ENCODE assay signal across 8 cellular contexts in the genomic region with DNA sequence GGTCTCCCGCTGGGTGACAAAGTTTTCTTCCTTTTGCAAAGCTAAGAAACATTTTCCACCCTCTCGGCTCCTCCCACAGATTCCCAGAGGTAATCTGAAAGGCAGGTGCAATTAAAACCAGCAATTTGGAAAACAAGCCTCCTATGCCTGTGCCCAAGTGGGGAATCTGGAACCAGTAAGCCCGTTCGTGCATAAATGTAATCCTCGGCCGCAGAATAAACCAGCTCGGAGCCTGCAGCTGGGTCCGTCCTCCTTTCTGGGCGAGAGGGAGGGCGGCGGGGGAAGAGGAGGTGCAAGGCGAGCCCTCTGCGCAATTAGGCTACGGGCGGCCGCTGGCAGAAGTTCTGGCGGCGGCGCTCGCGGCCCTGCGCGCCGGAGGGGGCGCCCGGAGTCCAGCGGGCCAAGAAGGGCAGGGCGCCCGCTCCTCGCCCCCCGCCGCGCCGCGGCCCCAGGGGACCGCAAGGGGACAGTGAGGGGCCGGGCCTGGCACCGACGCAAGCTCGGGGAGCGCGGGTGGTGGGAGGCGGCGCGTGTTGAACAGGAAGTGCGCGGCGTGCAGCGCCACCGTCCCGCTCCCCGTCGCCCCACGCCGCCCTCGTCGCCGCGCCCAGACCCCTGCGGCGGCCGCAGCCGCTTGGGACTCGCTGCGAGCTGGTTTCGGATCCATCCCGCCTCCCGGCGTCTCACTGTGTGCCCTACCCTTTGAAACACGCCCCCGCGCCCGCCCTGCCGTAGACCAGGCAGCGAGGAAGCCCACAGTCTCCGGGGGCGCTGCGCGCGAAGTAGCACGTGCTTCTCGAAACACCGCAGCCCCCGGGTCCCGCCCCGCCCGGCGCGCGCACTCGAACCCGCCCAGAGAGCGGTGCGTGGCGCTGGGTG. TPM values are rescaled to one million over a fixed set of nuclear protein-coding genes. Genes with fewer than 3 reads are reported as not detected.
A peak's percentile ranks its signal among the peaks of the same experiment; 100 is the strongest.
DNase-seq lines count a peak whose midpoint lies in the region; ATAC-seq and TF ChIP-seq lines count a peak whose summit lies in the region.

Gene PRKAG2 (minus strand): TSS at position 217 of the 879 bp plus-strand sequence. CDS start 495 bp downstream, outside the sequence.

- DNase-seq in GM12865 (ENCODE audit: low read depth) (peak; percentile 68), NCI-H2171 treated with DMSO at 0.1 percent for 48 hours (lab: John Stamatoyannopoulos, UW) (peak; percentile 63), mesenteric fat pad (ENCODE audit: low spot score) (no peak), SK-N-DZ (ENCODE audit: low spot score) (no peak)
- DNase-seq in activated CD8-positive, alpha-beta T cell treated with anti-CD3 and anti-CD28 coated beads, Interleukin-2, amount 10 ng/mL, durations not matched to agents 7 days and 5 days = peak; percentile 79
- peak; percentile 60 for DNase-seq in effector CD8-positive, alpha-beta T cell (lab: John Stamatoyannopoulos, UW)
- peak; percentile 49 for DNase-seq in stimulated activated CD8-positive, alpha-beta memory T cell treated with anti-CD3 and anti-CD28 coated beads, Interleukin-15, amount 100 ng/mL, for 1 hour (ENCODE audit: low read depth)

- peak within 1 kb of the TSS; percentile 91 for H3K4me3 Mint-ChIP-seq in activated CD8-positive, alpha-beta T cell treated with anti-CD3 and anti-CD28 coated beads, Interleukin-2, amount 10 ng/mL, durations not matched to agents 7 days and 5 days

- POLR2A ChIA-PET in activated CD8-positive, alpha-beta T cell treated with anti-CD3 and anti-CD28 coated beads, Interleukin-2, amount 10 ng/mL, durations not matched to agents 7 days and 5 days (lab: Charles Lee) = interaction anchor here (1.0 to 1.3 kb wide), 2 partner anchors 59 to 93 kb away, joined by 3 to 4 read pairs; no protein-coding TSS in a partner anchor

- ATAC-seq in HG02678 (IDR thresholded peaks at IDR 0.05; ENCODE audit: unreplicated experiment) = peak; percentile 65
- ATAC-seq in activated CD8-positive, alpha-beta T cell treated with anti-CD3 and anti-CD28 coated beads, Interleukin-2, amount 10 ng/mL, durations not matched to agents 7 days and 5 days = peak; percentile 64

- peak within 1 kb of the TSS; percentile 86 for H3K4me3 ChIP-seq in GM12865 (ENCODE audit: low read depth, low read length)

- H3K36me3 Mint-ChIP-seq in activated CD8-positive, alpha-beta T cell treated with anti-CD3 and anti-CD28 coated beads, Interleukin-2, amount 10 ng/mL, durations not matched to agents 7 days and 5 days (ENCODE audit: low read depth) = no peaks in the 10 kb centered on the region

- H3K27ac Mint-ChIP-seq in activated CD8-positive, alpha-beta T cell treated with anti-CD3 and anti-CD28 coated beads, Interleukin-2, amount 10 ng/mL, durations not matched to agents 7 days and 5 days = peak within 1 kb of the TSS; percentile 80

- H3K4me1 Mint-ChIP-seq in activated CD8-positive, alpha-beta T cell treated with anti-CD3 and anti-CD28 coated beads, Interleukin-2, amount 10 ng/mL, durations not matched to agents 7 days and 5 days (ENCODE audit: low read depth) = peaks cover 11% of the 10 kb centered on the region

- CTCF ChIA-PET in activated CD8-positive, alpha-beta T cell treated with anti-CD3 and anti-CD28 coated beads, Interleukin-2, amount 10 ng/mL, durations not matched to agents 7 days and 5 days (lab: Charles Lee) = interaction anchor here (0.6 to 1.2 kb wide), 5 partner anchors 49 to 562 kb away, joined by 3 read pairs; no protein-coding TSS in a partner anchor

- no peak for TF ChIP-seq CTCF in GM12865 (IDR thresholded peaks at IDR 0.05; ENCODE audit: insufficient read depth, low read depth, low read length, missing control alignments)

- H3K27me3 Mint-ChIP-seq in activated CD8-positive, alpha-beta T cell treated with anti-CD3 and anti-CD28 coated beads, Interleukin-2, amount 10 ng/mL, durations not matched to agents 7 days and 5 days (ENCODE audit: low read depth) = peaks cover 7% of the 10 kb centered on the region

- H3K9me3 Mint-ChIP-seq in activated CD8-positive, alpha-beta T cell treated with anti-CD3 and anti-CD28 coated beads, Interleukin-2, amount 10 ng/mL, durations not matched to agents 7 days and 5 days (ENCODE audit: insufficient read depth) = no peaks in the 10 kb centered on the region

RNA-seq across cellular contexts. Expression of gene PRKAG2, which starts in this region (rescaled TPM):
- 10 to 100 TPM; 23.6 to 28.3 TPM for total RNA-seq in activated CD8-positive, alpha-beta T cell treated with anti-CD3 and anti-CD28 coated beads, Interleukin-2, amount 10 ng/mL, durations not matched to agents 7 days and 5 days
- total RNA-seq in mesenteric fat pad = 61.2 TPM
- polyA plus RNA-seq in SK-N-DZ (2014; cell fraction: cytosol; rRNA removed) = 1.8 and 2.2 TPM in 2 replicates
- polyA plus RNA-seq in SK-N-DZ (2014; cell fraction: nucleus; rRNA removed) = 7.7 and 9.3 TPM in 2 replicates

Comparison
In these comparisons a context has a peak if more than half of its experiments do, and no peak if none do; other contexts are left out.
1. DNase-seq: peak in GM12865 (single experiment), NCI-H2171 treated with DMSO at 0.1 percent for 48 hours (single experiment), activated CD8-positive, alpha-beta T cell treated with anti-CD3 and anti-CD28 coated beads, Interleukin-2, amount 10 ng/mL, durations not matched to agents 7 days and 5 days (single experiment), effector CD8-positive, alpha-beta T cell (single experiment) and stimulated activated CD8-positive, alpha-beta memory T cell treated with anti-CD3 and anti-CD28 coated beads, Interleukin-15, amount 100 ng/mL, for 1 hour (single experiment); none in mesenteric fat pad (single experiment) and SK-N-DZ (single experiment).